In the genomic region with DNA sequence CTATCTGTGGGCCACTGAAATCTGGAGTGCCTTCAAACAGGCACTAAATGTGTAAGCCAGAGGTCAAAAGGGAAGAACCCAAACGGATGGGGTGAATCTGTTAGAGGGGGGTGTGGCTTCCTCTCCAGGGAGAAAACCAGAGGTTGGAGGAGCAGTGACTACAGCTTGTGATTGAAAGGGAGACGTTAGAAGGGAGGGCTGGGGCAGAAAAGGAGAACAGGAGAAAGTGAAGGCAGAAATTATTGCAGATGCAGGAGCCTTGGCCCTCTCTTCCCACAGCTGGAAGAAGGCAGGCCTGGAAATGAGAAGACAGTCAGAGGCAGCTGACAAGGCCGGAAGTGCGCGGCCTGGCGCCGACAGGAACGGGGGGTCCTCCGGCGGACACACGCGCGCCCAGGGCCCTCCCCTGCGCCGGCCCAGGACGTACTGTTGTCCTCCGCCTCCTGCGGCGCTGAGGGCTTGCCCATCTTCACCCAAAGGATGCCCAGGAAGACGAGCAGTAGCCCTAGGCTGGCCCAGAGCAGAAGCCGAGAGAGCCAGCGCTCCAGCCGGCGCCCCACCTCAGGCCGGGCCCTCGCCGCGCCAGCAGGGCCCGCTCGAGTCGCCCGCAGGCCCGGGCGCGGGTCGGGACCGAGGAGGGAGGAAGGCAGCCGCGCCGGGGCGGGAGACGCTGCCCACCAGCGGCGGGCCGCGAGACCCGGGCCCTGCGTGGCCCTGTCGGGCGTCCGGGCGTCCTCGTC, we compare ENCODE assay signal across 8 cellular contexts. TPM values are rescaled to one million over a fixed set of nuclear protein-coding genes. Genes with fewer than 3 reads are reported as not detected.
A peak's percentile ranks its signal among the peaks of the same experiment; 100 is the strongest.
DNase-seq lines count a peak whose midpoint lies in the region; ATAC-seq, FAIRE-seq and TF ChIP-seq lines count a peak whose summit lies in the region.

No MANE protein-coding gene starts in this region.

- FAIRE-seq in HTR-8/SVneo (lab: Jason Lieb, UNC), result no peak

- peak overlapping the region; percentile 92 for H3K4me3 ChIP-seq in psoas muscle

- intact Hi-C loops in left ventricle myocardium superior (cut with micrococcal nuclease), result no loop called here
- intact Hi-C loops in psoas muscle (cut with DNase I), result no loop called here

- ATAC-seq in GM21390 (IDR thresholded peaks at IDR 0.05; ENCODE audit: unreplicated experiment) (peak; percentile 47), left ventricle myocardium superior (peak; percentile 71), psoas muscle (peak; percentile 77 to 83 (median 81))

- TF ChIP-seq CTCF in psoas muscle (IDR thresholded peaks at IDR 0.05), result no peak

- peaks cover 37% of the 10 kb centered on the region for H3K4me1 ChIP-seq in psoas muscle

- peaks cover 0 to 5% (median 0%) of the 10 kb centered on the region in 3 donors for H3K27me3 ChIP-seq in psoas muscle (ENCODE audit: insufficient read depth in 3 of 3, low read length in 2 of 3)

- peaks cover under 1 to 24% of the 10 kb centered on the region in 2 donors for H3K36me3 ChIP-seq in psoas muscle (ENCODE audit: insufficient read depth in 1 of 2, low read depth in 1 of 2)

- peak; percentile 42 for DNase-seq in DMS79 (lab: John Stamatoyannopoulos, UW)
- peak; percentile 69 for DNase-seq in HTR-8/SVneo (ENCODE audit: insufficient read length, low spot score)
- DNase-seq in T follicular helper cell (ENCODE audit: low read depth), result peak; percentile 21
- DNase-seq in left ventricle myocardium superior, result peak; percentile 87
- peak; percentile 86 to 92 for DNase-seq in psoas muscle
- DNase-seq in NCI-H1930 (lab: John Stamatoyannopoulos, UW), result no peak

- no peaks in the 10 kb centered on the region for H3K9me3 ChIP-seq in psoas muscle

- peak overlapping the region; percentile 86 for H3K27ac ChIP-seq in angular gyrus (ENCODE audit: low read depth, low read length)
- peak overlapping the region; percentile 99 for H3K27ac ChIP-seq in psoas muscle

- WGBS in psoas muscle, 3 donors, result 0% methylated on average over 36 to 53 of the region's 53 CpGs

RNA-seq across cellular contexts. Expression of a gene that starts 0.8 kb away (rescaled TPM):
- total RNA-seq in left ventricle myocardium superior (22.5 TPM), psoas muscle (10 to 100 TPM; 21.3 to 38.8 (median 24.5) TPM)
- 10 to 100 TPM; 37.3 to 63.3 (median 45.0) TPM for polyA plus RNA-seq in psoas muscle

RNA-seq across cellular contexts. Expression of a gene that starts 15.7 kb away (rescaled TPM):
- total RNA-seq in left ventricle myocardium superior (not detected), psoas muscle (not detected)
- polyA plus RNA-seq in psoas muscle, result not detected

RNA-seq across cellular contexts. Expression of a gene that starts 41.4 kb away (rescaled TPM):
- total RNA-seq in left ventricle myocardium superior, result 47.5 TPM
- total RNA-seq in psoas muscle, result 100 to 1,000 TPM; 113 to 363 (median 306) TPM
- 100 to 1,000 TPM in 2 of 3 donors, 10 to 100 TPM in 1; 95.7 to 220 (median 175) TPM for polyA plus RNA-seq in psoas muscle

Comparison
In these comparisons a context has a peak if more than half of its experiments do, and no peak if none do; other contexts are left out.
1. DNase-seq: peak in DMS79 (single experiment), HTR-8/SVneo (single experiment), T follicular helper cell (single experiment), left ventricle myocardium superior (single experiment) and psoas muscle (2 of 2); none in NCI-H1930 (0 of 2).
2. Peak in every context shown above with its lines, with median percentiles within 50 percentile points of each other: ATAC-seq.